Comparison of ENCODE assay signal across 3 cellular contexts in genomic region chr7:75521727-75522126, GRCh38.
TF ChIP-seq lines count a peak whose summit lies in the region.

No MANE protein-coding gene starts in this region.

TF ChIP-seq in HEK293, 187 proteins besides CTCF, POLR2A, EP300 and RAD21:
- TF ChIP-seq ZNF157 (tag by site-specific recombination; IDR thresholded peaks at IDR 0.05): 0 out of 2 replicates have a peak, but pooled peaks have one; percentile 18

TF ChIP-seq in K562, 482 proteins besides CTCF, POLR2A, EP300 and RAD21:
- TF ChIP-seq TRIM28 (IDR thresholded peaks at IDR 0.05): 0 out of 2 replicates have a peak, but pooled peaks have one; percentile 47

TF ChIP-seq in HepG2, 621 proteins besides CTCF, POLR2A, EP300 and RAD21:
- TF ChIP-seq ZNF614 (CRISPR knock-in tag; IDR thresholded peaks at IDR 0.05; ENCODE audit: borderline replicate concordance): peak; percentile 100
